8 cellular contexts compared by ENCODE assay signal in the genomic region with DNA sequence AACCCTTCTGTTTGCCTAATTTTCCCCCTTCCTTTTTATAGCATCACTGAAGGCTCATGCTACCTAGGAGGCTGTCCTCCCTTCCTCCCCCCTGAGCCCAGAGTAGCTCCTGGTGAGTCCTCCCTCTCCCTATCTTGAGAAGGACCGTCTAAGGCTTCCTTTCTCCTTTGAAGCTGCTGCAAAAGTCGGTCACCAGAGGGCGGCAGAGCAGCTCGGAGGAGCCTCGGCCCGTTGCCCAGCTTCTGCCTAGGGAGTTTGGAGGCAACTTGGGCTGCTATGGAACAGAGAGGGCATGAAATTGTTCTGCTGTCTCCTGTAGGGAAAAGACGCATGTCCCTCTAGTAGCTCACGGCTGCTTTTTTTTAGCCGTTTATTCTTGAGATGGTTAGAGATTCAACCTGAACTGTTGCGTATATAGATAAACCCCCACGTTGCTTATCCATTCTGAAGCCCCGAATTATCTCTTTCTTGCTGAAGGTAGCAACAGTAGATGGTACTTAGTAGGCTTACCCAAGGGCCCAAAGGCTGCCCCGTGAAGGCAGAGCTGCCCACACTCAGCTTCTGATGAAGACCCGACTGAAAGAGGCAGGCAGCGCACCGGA. TPM values are rescaled to one million over a fixed set of nuclear protein-coding genes. Genes with fewer than 3 reads are reported as not detected.
DNase-seq lines count a peak whose midpoint lies in the region; ATAC-seq, FAIRE-seq and TF ChIP-seq lines count a peak whose summit lies in the region.

No MANE protein-coding gene starts in this region.

- no peak overlapping the region for H3K4me3 ChIP-seq in liver (ENCODE audit: low read depth in 1 of 3, low read length in 3 of 3)

- H3K27me3 ChIP-seq in liver (ENCODE audit: control insufficient read depth in 4 of 4, insufficient read depth in 4 of 4, low read length in 3 of 4): no peaks in the 10 kb centered on the region

- peak; percentile 78 to 85 for TF ChIP-seq RAD21 in liver (IDR thresholded peaks at IDR 0.05)

- H3K27ac ChIP-seq in liver (ENCODE audit: low read depth in 1 of 2, low read length in 2 of 2): peak overlapping the region; percentile 13 to 19

- no peak for TF ChIP-seq POLR2A in GM12891 (IDR thresholded peaks at IDR 0.05; ENCODE audit: low read depth, low read length)

- no peaks in the 10 kb centered on the region for H3K9me3 ChIP-seq in liver (ENCODE audit: control insufficient read depth in 4 of 4, low read length in 3 of 4)

- peak; percentile 77 for FAIRE-seq in A204.1 (lab: Jason Lieb, UNC)
- FAIRE-seq in GM12891 (lab: Jason Lieb, UNC): peak; percentile 87

- DNase-seq in GM12891 (ENCODE audit: insufficient read length, low spot score): peak; percentile 63
- peak; percentile 1 for DNase-seq in NCI-H2227 treated with DMSO at 0.1 percent for 48 hours (lab: John Stamatoyannopoulos, UW)
- DNase-seq in activated CD4-positive, alpha-beta T cell treated with anti-CD3 and anti-CD28 coated beads for 48 hours: peak; percentile 77
- DNase-seq in dedifferentiated amniotic fluid mesenchymal stem cell (ENCODE audit: extremely low spot score): peak; percentile 69
- peak; percentile 36 for DNase-seq in stimulated activated CD8-positive, alpha-beta memory T cell treated with anti-CD3 and anti-CD28 coated beads, Interleukin-12 subunit alpha, Interleukin-12 subunit beta, amount 100 ng/mL, for 1 hour (ENCODE audit: low read depth)

- no peak overlapping the region for H3K9ac ChIP-seq in liver (ENCODE audit: low read depth in 1 of 2, low read length in 2 of 2)

- H3K36me3 ChIP-seq in liver (ENCODE audit: control insufficient read depth in 4 of 4, insufficient read depth in 3 of 4, low read depth in 1 of 4, low read length in 3 of 4): no peaks in the 10 kb centered on the region

- no peak for ATAC-seq in GM21423 (IDR thresholded peaks at IDR 0.05; ENCODE audit: unreplicated experiment)

- H3K4me1 ChIP-seq in liver (ENCODE audit: control insufficient read depth in 4 of 4, insufficient read depth in 4 of 4, low read length in 3 of 4): peaks cover 18 to 52% (median 47%) of the 10 kb centered on the region in 4 donors

- 42% methylated on average over 16 of the region's 16 CpGs for WGBS in liver

- peak; percentile 59 for TF ChIP-seq CTCF in liver (IDR thresholded peaks at IDR 0.05; ENCODE audit: low read depth, low read length, missing input control)

TF ChIP-seq in GM12891, 5 proteins besides CTCF, POLR2A, EP300 and RAD21:
- no peak for TF ChIP-seq POLR2AphosphoS5 (IDR thresholded peaks at IDR 0.05; ENCODE audit: low read depth, low read length)
- TF ChIP-seq PAX5 (IDR thresholded peaks at IDR 0.05; ENCODE audit: insufficient read depth, low read length, severe bottlenecking): no peak
- TF ChIP-seq TAF1 (IDR thresholded peaks at IDR 0.05; ENCODE audit: low read depth, low read length): no peak
- no peak for TF ChIP-seq POU2F2 (IDR thresholded peaks at IDR 0.05; ENCODE audit: low read depth, low read length)
- no peak for TF ChIP-seq SPI1 (IDR thresholded peaks at IDR 0.05; ENCODE audit: low read depth, low read length)

TF ChIP-seq in liver, 16 proteins besides CTCF, POLR2A, EP300 and RAD21:
- no peak for TF ChIP-seq SP1 (IDR thresholded peaks at IDR 0.05)
- TF ChIP-seq RXRA (IDR thresholded peaks at IDR 0.05): peak in 1 of 2 donors; percentile 29
- TF ChIP-seq, protein P1, sequence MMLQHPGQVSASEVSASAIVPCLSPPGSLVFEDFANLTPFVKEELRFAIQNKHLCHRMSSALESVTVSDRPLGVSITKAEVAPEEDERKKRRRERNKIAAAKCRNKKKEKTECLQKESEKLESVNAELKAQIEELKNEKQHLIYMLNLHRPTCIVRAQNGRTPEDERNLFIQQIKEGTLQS (IDR thresholded peaks at IDR 0.05): no peak
- TF ChIP-seq, protein P2, sequence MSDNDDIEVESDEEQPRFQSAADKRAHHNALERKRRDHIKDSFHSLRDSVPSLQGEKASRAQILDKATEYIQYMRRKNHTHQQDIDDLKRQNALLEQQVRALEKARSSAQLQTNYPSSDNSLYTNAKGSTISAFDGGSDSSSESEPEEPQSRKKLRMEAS (IDR thresholded peaks at IDR 0.05): no peak
- TF ChIP-seq, protein P3, sequence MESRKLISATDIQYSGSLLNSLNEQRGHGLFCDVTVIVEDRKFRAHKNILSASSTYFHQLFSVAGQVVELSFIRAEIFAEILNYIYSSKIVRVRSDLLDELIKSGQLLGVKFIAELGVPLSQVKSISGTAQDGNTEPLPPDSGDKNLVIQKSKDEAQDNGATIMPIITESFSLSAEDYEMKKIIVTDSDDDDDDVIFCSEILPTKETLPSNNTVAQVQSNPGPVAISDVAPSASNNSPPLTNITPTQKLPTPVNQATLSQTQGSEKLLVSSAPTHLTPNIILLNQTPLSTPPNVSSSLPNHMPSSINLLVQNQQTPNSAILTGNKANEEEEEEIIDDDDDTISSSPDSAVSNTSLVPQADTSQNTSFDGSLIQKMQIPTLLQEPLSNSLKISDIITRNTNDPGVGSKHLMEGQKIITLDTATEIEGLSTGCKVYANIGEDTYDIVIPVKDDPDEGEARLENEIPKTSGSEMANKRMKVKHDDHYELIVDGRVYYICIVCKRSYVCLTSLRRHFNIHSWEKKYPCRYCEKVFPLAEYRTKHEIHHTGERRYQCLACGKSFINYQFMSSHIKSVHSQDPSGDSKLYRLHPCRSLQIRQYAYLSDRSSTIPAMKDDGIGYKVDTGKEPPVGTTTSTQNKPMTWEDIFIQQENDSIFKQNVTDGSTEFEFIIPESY (IDR thresholded peaks at IDR 0.05): peak; percentile 7

RNA-seq across cellular contexts. Expression of a gene that starts 5.7 kb away (rescaled TPM):
- 6.7 TPM for polyA plus RNA-seq in GM12891 (2012; ENCODE audit: low read depth, missing spikeins)
- total RNA-seq in liver: 1 to 10 TPM in 1 of 2 donors, under 1 TPM in 1; 0.59 to 2.4 TPM
- 1 to 10 TPM in 1 of 2 donors, under 1 TPM in 1; 0.92 to 1.0 TPM for polyA plus RNA-seq in liver

RNA-seq across cellular contexts. Expression of a gene that starts 40.3 kb away (rescaled TPM):
- 5.0 TPM for polyA plus RNA-seq in GM12891 (2012; ENCODE audit: low read depth, missing spikeins)
- total RNA-seq in liver: 1 to 10 TPM; 5.1 to 7.5 TPM
- polyA plus RNA-seq in liver: 1 to 10 TPM in 1 of 2 donors, under 1 TPM in 1; 0.67 to 4.8 TPM

RNA-seq across cellular contexts. Expression of a gene that starts 56.2 kb away (rescaled TPM):
- polyA plus RNA-seq in GM12891 (2012; ENCODE audit: low read depth, missing spikeins): 26.5 TPM
- 10 to 100 TPM; 42.5 to 68.3 TPM for total RNA-seq in liver
- 10 to 100 TPM; 26.6 to 40.8 TPM for polyA plus RNA-seq in liver

Comparison
In these comparisons a context has a peak if more than half of its experiments do, and no peak if none do; other contexts are left out.
1. DNase-seq: peak in every context shown above with its lines; median percentile 77 in activated CD4-positive, alpha-beta T cell treated with anti-CD3 and anti-CD28 coated beads for 48 hours; 69 in dedifferentiated amniotic fluid mesenchymal stem cell; 63 in GM12891; 36 in stimulated activated CD8-positive, alpha-beta memory T cell treated with anti-CD3 and anti-CD28 coated beads, Interleukin-12 subunit alpha, Interleukin-12 subunit beta, amount 100 ng/mL, for 1 hour; 1 in NCI-H2227 treated with DMSO at 0.1 percent for 48 hours.